17 cellular contexts compared by ENCODE assay signal in the genomic region with DNA sequence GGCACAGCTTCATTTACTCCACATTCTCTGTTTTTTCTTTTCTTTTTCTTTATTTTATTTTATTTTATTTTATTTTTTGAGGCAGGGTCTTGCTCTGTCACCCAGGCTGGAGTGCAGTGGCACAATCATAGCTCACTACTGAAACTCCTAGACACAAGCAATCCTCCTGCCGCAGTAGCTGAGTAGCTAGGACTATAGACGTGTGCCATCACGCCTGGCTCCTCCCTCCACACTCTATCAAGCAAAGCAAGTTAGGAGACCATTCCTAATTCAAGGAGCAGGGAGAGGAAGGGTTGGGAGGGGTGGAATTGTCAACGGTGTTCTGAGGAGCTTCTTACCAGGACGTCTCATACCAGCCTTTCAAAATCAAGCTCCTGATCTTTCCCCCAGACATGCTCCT.
"Had no signal": no experiment of that assay in that cellular context is flagged by ENCODE, and none has a peak within 500 bp of the region (broad histone marks: within the 10 kb centered on the region; RNA-seq: fewer than 3 reads in every experiment).

No MANE protein-coding gene starts in this region.

- H3K4me1 ChIP-seq: colonic mucosa, parathyroid adenoma, right lobe of liver, tibial nerve, upper lobe of left lung had no signal

- H3K27ac ChIP-seq: colonic mucosa, esophagus squamous epithelium, parathyroid adenoma, right lobe of liver, thoracic aorta, tibial nerve, upper lobe of left lung had no signal

- H3K27me3 ChIP-seq: colonic mucosa, right lobe of liver, upper lobe of left lung had no signal

- ATAC-seq: left lobe of liver, natural killer cell, right lobe of liver had no signal

- H3K9me3 ChIP-seq: colonic mucosa, esophagus squamous epithelium, right lobe of liver, thoracic aorta, tibial nerve, upper lobe of left lung had no signal

- DNase-seq: colonic mucosa; effector CD8-positive, alpha-beta T cell; endodermal cell; esophagus squamous epithelium; natural killer cell; occipital lobe; small intestine; stimulated activated CD4-positive, alpha-beta T cell treated with anti-CD3 and anti-CD28 coated beads, Interleukin-15, amount 100 ng/mL, for 24 hours; stimulated activated CD4-positive, alpha-beta T cell treated with anti-CD3 and anti-CD28 coated beads, Interleukin-2, amount 100 ng/mL, for 48 hours; stimulated activated naive B cell treated with anti-CD40 and anti-IgM and Interleukin-4, amounts not matched to agents 10 μg/mL and 1 μg/mL and 100 μg/mL, for 72 hours; upper lobe of left lung had no signal

- H2AFZ ChIP-seq: parathyroid adenoma had no signal

- H3K36me3 ChIP-seq: colonic mucosa, esophagus squamous epithelium, right lobe of liver, thoracic aorta, tibial nerve, upper lobe of left lung had no signal

- H3K4me3 ChIP-seq: colonic mucosa, esophagus squamous epithelium, lung, right lobe of liver, thoracic aorta, tibial nerve, upper lobe of left lung had no signal

- H3K79me2 ChIP-seq: parathyroid adenoma had no signal

- H3K9ac ChIP-seq: parathyroid adenoma had no signal
